ENCODE assay signal across 1 cellular context in genomic region chr6:37140145-37140544, GRCh38.
TF ChIP-seq lines count a peak whose summit lies in the region.

No MANE protein-coding gene starts in this region.

TF ChIP-seq in WTC11, 78 proteins besides CTCF, POLR2A, EP300 and RAD21 (continued from another document):
- TF ChIP-seq ZNF425 (CRISPR knock-in tag; conservative IDR thresholded peaks at IDR 0.05) (no peak), HMGXB4 (CRISPR knock-in tag; IDR thresholded peaks at IDR 0.05) (no peak), ESRRA (CRISPR knock-in tag; IDR thresholded peaks at IDR 0.05; ENCODE audit: borderline replicate concordance) (no peak), JUN (CRISPR knock-in tag; IDR thresholded peaks at IDR 0.05) (no peak), USF2 (CRISPR knock-in tag; IDR thresholded peaks at IDR 0.05) (no peak), FOXP4 (CRISPR knock-in tag; IDR thresholded peaks at IDR 0.05) (no peak), ARID4B (CRISPR knock-in tag; IDR thresholded peaks at IDR 0.05; ENCODE audit: borderline replicate concordance) (no peak), SP1 (CRISPR knock-in tag; conservative IDR thresholded peaks at IDR 0.05) (no peak), ZNF232 (CRISPR knock-in tag; IDR thresholded peaks at IDR 0.05) (no peak), AFF4 (CRISPR knock-in tag; IDR thresholded peaks at IDR 0.05; ENCODE audit: borderline replicate concordance) (no peak)
